Comparison of ENCODE assay signal across 24 cellular contexts in genomic region chr22:31940506-31940905, GRCh38. TPM values are rescaled to one million over a fixed set of nuclear protein-coding genes. Genes with fewer than 3 reads are reported as not detected.
A peak's percentile ranks its signal among the peaks of the same experiment; 100 is the strongest.
DNase-seq lines count a peak whose midpoint lies in the region; ATAC-seq, FAIRE-seq and TF ChIP-seq lines count a peak whose summit lies in the region.
"Had no signal": no experiment of that assay in that cellular context is flagged by ENCODE, and none has a peak within 500 bp of the region (broad histone marks: within the 10 kb centered on the region; RNA-seq: fewer than 3 reads in every experiment).

No MANE protein-coding gene starts in this region.

- no peaks in the 10 kb centered on the region for H3K36me3 ChIP-seq in kidney (ENCODE audit: control insufficient read depth in 1 of 2, insufficient read depth in 2 of 2, low read length in 2 of 2)
- H3K36me3 ChIP-seq in trophoblast cell (ENCODE audit: control insufficient read depth in 1 of 2, insufficient read depth in 2 of 2, low read length in 2 of 2) = no peaks in the 10 kb centered on the region
- no peaks in the 10 kb centered on the region for H3K36me3 ChIP-seq in upper lobe of right lung
- H3K36me3 ChIP-seq: BLaER1, HAP-1 had no signal

- no peak for ATAC-seq in right cardiac atrium
- ATAC-seq in upper lobe of right lung = no peak
- no peak for ATAC-seq in HG02759 (IDR thresholded peaks at IDR 0.05; ENCODE audit: unreplicated experiment)
- no peak for ATAC-seq in HG03139 (IDR thresholded peaks at IDR 0.05; ENCODE audit: unreplicated experiment)
- ATAC-seq: CD8-positive, alpha-beta T cell; GM23338 had no signal

- peak; percentile 57 for DNase-seq in cardiac septum (ENCODE audit: low spot score)
- DNase-seq in right cardiac atrium = no peak
- peak; percentile 28 for DNase-seq in kidney
- no peak for DNase-seq in trophoblast cell
- peak; percentile 26 for DNase-seq in upper lobe of right lung
- no peak for DNase-seq in NCI-H2196 treated with DMSO at 0.1 percent for 48 hours (lab: John Stamatoyannopoulos, UW; ENCODE audit: unreplicated experiment)
- DNase-seq: Caco-2; CD4-positive, CD25-positive, alpha-beta regulatory T cell; CD8-positive, alpha-beta T cell; DMS153; DND-41; HFFc6 had no signal

- H3K9ac ChIP-seq in kidney (ENCODE audit: low read length in 2 of 2) (no peak overlapping the region), trophoblast cell (ENCODE audit: low read length) (no peak overlapping the region)
- H3K9ac ChIP-seq: BLaER1 had no signal

- no peak overlapping the region for H3K4me2 ChIP-seq in trophoblast cell (ENCODE audit: low read length)
- H3K4me2 ChIP-seq: BLaER1, GM23338 had no signal

- no peak overlapping the region for H3K14ac ChIP-seq in trophoblast cell (ENCODE audit: low read length)

- FAIRE-seq in kidney (lab: Jason Lieb, UNC) = no peak
- FAIRE-seq: A204.1, G401.6, GM12892, GM19239, H54 had no signal

- H3K79me1 ChIP-seq in trophoblast cell (ENCODE audit: low read length) = peaks cover 18% of the 10 kb centered on the region

- intact Hi-C loops in cardiac septum (cut with DNase I) (loop anchor here (10.0 kb wide), 1 partner anchor 276 kb away; the partner anchor contains the start of gene PISD), right cardiac atrium (cut with DNase I) (loop anchor here in 1 of 4 donors (10.0 kb wide), 1 partner anchor 276 kb away; the partner anchor contains the start of gene PISD), kidney (cut with DNase I) (no loop called here), upper lobe of right lung (cut with DNase I) (no loop called here)

- no peak overlapping the region for H4K91ac ChIP-seq in trophoblast cell (ENCODE audit: low read depth, low read length)

- no peak overlapping the region for H3K4ac ChIP-seq in trophoblast cell (ENCODE audit: low read depth, low read length)

- TF ChIP-seq CTCF in kidney (IDR thresholded peaks at IDR 0.05; ENCODE audit: borderline replicate concordance, extremely low read depth, insufficient read depth) (no peak), upper lobe of right lung (IDR thresholded peaks at IDR 0.05) (no peak)

- H2BK120ac ChIP-seq in trophoblast cell (ENCODE audit: insufficient read depth, low read length, poor library complexity) = no peak overlapping the region

- no peak overlapping the region for H4K12ac ChIP-seq in trophoblast cell (ENCODE audit: low read depth, low read length)

- H2AFZ ChIP-seq in trophoblast cell (ENCODE audit: insufficient read depth, low read length, poor library complexity) = no peak overlapping the region
- H2AFZ ChIP-seq: GM23338 had no signal

- H3K79me2 ChIP-seq in trophoblast cell (ENCODE audit: control insufficient read depth, insufficient read depth, low read length, poor library complexity) = peaks cover 11% of the 10 kb centered on the region

- H3K27me3 ChIP-seq in right cardiac atrium (ENCODE audit: control insufficient read depth, insufficient read depth) (no peaks in the 10 kb centered on the region), trophoblast cell (ENCODE audit: insufficient read depth, low read length) (no peaks in the 10 kb centered on the region), upper lobe of right lung (no peaks in the 10 kb centered on the region)
- H3K27me3 ChIP-seq: BLaER1 had no signal

- H2BK5ac ChIP-seq in trophoblast cell (ENCODE audit: low read depth, low read length, poor library complexity) = no peak overlapping the region

- H3K18ac ChIP-seq in trophoblast cell (ENCODE audit: low read length) = no peak overlapping the region

- no peaks in the 10 kb centered on the region for H3K4me1 ChIP-seq in right cardiac atrium (ENCODE audit: control insufficient read depth, insufficient read depth, low read length)
- peaks cover 0 to 4% of the 10 kb centered on the region in 2 donors for H3K4me1 ChIP-seq in kidney (ENCODE audit: control insufficient read depth in 1 of 2, insufficient read depth in 1 of 2, low read depth in 1 of 2, low read length in 2 of 2)
- H3K4me1 ChIP-seq in trophoblast cell (ENCODE audit: control insufficient read depth in 1 of 2, insufficient read depth in 2 of 2, low read length in 2 of 2) = peaks cover 13% of the 10 kb centered on the region in 2 experiments
- peaks cover 8% of the 10 kb centered on the region for H3K4me1 ChIP-seq in upper lobe of right lung
- H3K4me1 ChIP-seq: Caco-2 had no signal

- H3K23ac ChIP-seq in trophoblast cell (ENCODE audit: low read length) = peak overlapping the region; percentile 7

- H4K8ac ChIP-seq in trophoblast cell (ENCODE audit: low read depth, low read length) = no peak overlapping the region

- H2AK5ac ChIP-seq in trophoblast cell (ENCODE audit: low read length) = no peak overlapping the region

- H3K9me3 ChIP-seq in right cardiac atrium (ENCODE audit: control insufficient read depth, low read length) (no peaks in the 10 kb centered on the region), kidney (ENCODE audit: control insufficient read depth in 1 of 2, low read length in 2 of 2) (no peaks in the 10 kb centered on the region), trophoblast cell (ENCODE audit: insufficient read depth, low read depth, low read length) (no peaks in the 10 kb centered on the region), upper lobe of right lung (no peaks in the 10 kb centered on the region)
- H3K9me3 ChIP-seq: BLaER1, Caco-2, HAP-1 had no signal

- H2BK12ac ChIP-seq in trophoblast cell (ENCODE audit: low read length) = no peak overlapping the region

- no peak overlapping the region for H3K27ac ChIP-seq in right cardiac atrium (ENCODE audit: low read length)
- H3K27ac ChIP-seq in kidney (ENCODE audit: low read depth in 2 of 2, low read length in 2 of 2) = no peak overlapping the region
- no peak overlapping the region for H3K27ac ChIP-seq in trophoblast cell (ENCODE audit: low read depth, low read length)
- no peak overlapping the region for H3K27ac ChIP-seq in upper lobe of right lung
- H3K27ac ChIP-seq: 22Rv1, BLaER1, C4-2B had no signal

- H3K4me3 ChIP-seq in right cardiac atrium (ENCODE audit: low read length) = no peak overlapping the region
- no peak overlapping the region for H3K4me3 ChIP-seq in kidney (ENCODE audit: low read length in 2 of 2)
- H3K4me3 ChIP-seq in trophoblast cell (ENCODE audit: low read depth, low read length) = no peak overlapping the region
- no peak overlapping the region for H3K4me3 ChIP-seq in upper lobe of right lung
- H3K4me3 ChIP-seq: BLaER1, GM23338, HAP-1 had no signal

- WGBS in right cardiac atrium = 83% methylated on average over 9 of the region's 9 CpGs
- WGBS in trophoblast cell (ENCODE audit: extremely low coverage, insufficient coverage, insufficient read length) = no CpG with 5 or more reads among the region's 9 CpGs

RNA-seq across cellular contexts. Expression of gene YWHAH, which starts 3.8 kb away (rescaled TPM):
- total RNA-seq in cardiac septum (116 TPM), right cardiac atrium (100 to 1,000 TPM in 1 of 4 donors, 10 to 100 TPM in 3; 69.6 to 103 (median 86.2) TPM), kidney (274 TPM), upper lobe of right lung (154 TPM)
- polyA plus RNA-seq in right cardiac atrium (59.9 TPM), kidney (ENCODE audit: insufficient read depth, low read depth, low replicate concordance) (82.0 TPM)
- 139 TPM in 2 replicates for polyA plus RNA-seq in trophoblast cell (2013)

Comparison
In these comparisons a context has a peak if more than half of its experiments do, and no peak if none do; other contexts are left out.
1. DNase-seq: peak in cardiac septum (single experiment), kidney (single experiment) and upper lobe of right lung (single experiment); none in right cardiac atrium (0 of 3), trophoblast cell (0 of 2) and NCI-H2196 treated with DMSO at 0.1 percent for 48 hours (single experiment).